In the genomic region with DNA sequence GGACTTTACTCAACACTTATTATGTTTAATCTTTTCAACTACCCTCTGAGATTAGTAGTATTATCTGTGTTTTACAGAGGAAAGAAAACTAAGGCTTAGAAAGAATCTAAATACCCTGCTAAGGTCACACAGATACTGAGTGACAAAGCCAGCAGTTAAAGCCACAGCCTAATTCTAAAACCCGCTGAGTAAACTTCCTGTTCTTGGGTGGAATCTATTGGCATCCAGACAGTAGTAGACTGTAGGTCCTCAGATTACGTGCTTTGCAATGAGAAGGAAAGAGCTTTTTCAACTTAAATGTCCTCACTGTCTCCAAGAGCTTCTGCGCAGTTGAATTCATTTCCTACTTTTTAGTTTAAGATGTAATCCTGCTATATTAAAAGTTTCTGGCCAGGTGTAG, we compare ENCODE assay signal across 21 cellular contexts.
A peak's percentile ranks its signal among the peaks of the same experiment; 100 is the strongest.
DNase-seq lines count a peak whose midpoint lies in the region; TF ChIP-seq lines count a peak whose summit lies in the region.
"Had no signal": no experiment of that assay in that cellular context is flagged by ENCODE, and none has a peak within 500 bp of the region (broad histone marks: within the 10 kb centered on the region; RNA-seq: fewer than 3 reads in every experiment).

No MANE protein-coding gene starts in this region.

- no peak overlapping the region for H2BK15ac ChIP-seq in mesendoderm (replicated peaks; ENCODE audit: low read depth)

- no peak overlapping the region for H4K8ac ChIP-seq in mesendoderm (ENCODE audit: low read depth, low read length)

- H4K5ac ChIP-seq in mesendoderm (ENCODE audit: low read length): no peak overlapping the region

- TF ChIP-seq CTCF in AG10803 (conservative IDR thresholded peaks at IDR 0.05; ENCODE audit: low read length): no peak
- no peak for TF ChIP-seq CTCF in astrocyte of the spinal cord (IDR thresholded peaks at IDR 0.05; ENCODE audit: low read depth, low read length)

- no peak overlapping the region for H3K9ac ChIP-seq in mesendoderm (ENCODE audit: low read length)

- DNase-seq in AG10803 (ENCODE audit: low read depth) (peak; percentile 55), Kasumi-1 (lab: John Stamatoyannopoulos, UW) (peak; percentile 66 to 68), astrocyte of the spinal cord (ENCODE audit: low read depth, low spot score) (peak; percentile 54), mesendoderm (peak; percentile 67), NCI-H1436 treated with DMSO at 0.1 percent for 48 hours (lab: John Stamatoyannopoulos, UW) (no peak), hippocampal formation (lab: John Stamatoyannopoulos, UW) (no peak)
- DNase-seq in activated effector memory CD4-positive, alpha-beta T cell treated with Interleukin-2 at 50 U/mL for 16 hours: no peak
- no peak for DNase-seq in T-helper 2 cell treated with Interferon-gamma antibody and Interleukin-4, amounts not matched to agents 5 μg/mL and 100 μg/mL, for 36 hours (ENCODE audit: low spot score)
- DNase-seq: ACHN; activated CD4-positive, alpha-beta T cell treated with anti-CD3 and anti-CD28 coated beads for 4 hours; adrenal gland; CD8-positive, alpha-beta T cell; DMS53; foreskin keratinocyte; NCI-H2029 treated with DMSO at 0.1 percent for 48 hours; NCI-H510A treated with DMSO at 0.1 percent for 48 hours; PC-3; stimulated activated CD4-positive, alpha-beta T cell treated with anti-CD3 and anti-CD28 coated beads, Interleukin-12 subunit alpha, Interleukin-12 subunit beta, amount 100 ng/mL, for 4 hours; T1000; tibial artery had no signal

- no peaks in the 10 kb centered on the region for H3K79me2 ChIP-seq in mesendoderm (ENCODE audit: control insufficient read depth, insufficient read depth, low read length)

- no peak overlapping the region for H3K4me2 ChIP-seq in mesendoderm (ENCODE audit: low read length)

- H3K18ac ChIP-seq in mesendoderm (ENCODE audit: low read length): peak overlapping the region; percentile 80

- H3K79me1 ChIP-seq in mesendoderm (ENCODE audit: low read length): no peaks in the 10 kb centered on the region

- peaks cover 3% of the 10 kb centered on the region for H3K4me1 ChIP-seq in mesendoderm (ENCODE audit: control insufficient read depth, low read depth, low read length)
- H3K4me1 ChIP-seq: adrenal gland, foreskin keratinocyte, tibial artery had no signal

- no peak overlapping the region for H3K4me3 ChIP-seq in AG10803 (ENCODE audit: low read length)
- H3K4me3 ChIP-seq in astrocyte of the spinal cord (ENCODE audit: low read depth, low read length): no peak overlapping the region
- H3K4me3 ChIP-seq in mesendoderm (ENCODE audit: low read length): no peak overlapping the region
- H3K4me3 ChIP-seq: adrenal gland, tibial artery had no signal

- H3K27ac ChIP-seq in mesendoderm (ENCODE audit: low read depth, low read length): no peak overlapping the region
- H3K27ac ChIP-seq: adrenal gland, foreskin keratinocyte, tibial artery had no signal

- no peak overlapping the region for H3K27ac Mint-ChIP-seq in T-helper 2 cell treated with Interferon-gamma antibody and Interleukin-4, amounts not matched to agents 5 μg/mL and 100 μg/mL, for 36 hours
- H3K27ac Mint-ChIP-seq: CD8-positive, alpha-beta T cell; IgD-negative memory B cell had no signal

- no peak overlapping the region for H3K56ac ChIP-seq in mesendoderm (ENCODE audit: low read length)

- no peaks in the 10 kb centered on the region for H3K4me1 Mint-ChIP-seq in T-helper 2 cell treated with Interferon-gamma antibody and Interleukin-4, amounts not matched to agents 5 μg/mL and 100 μg/mL, for 36 hours (ENCODE audit: low read depth)
- H3K4me1 Mint-ChIP-seq: IgD-negative memory B cell had no signal

- H3K36me3 ChIP-seq in mesendoderm (ENCODE audit: control insufficient read depth, insufficient read depth, low read length): no peaks in the 10 kb centered on the region
- H3K36me3 ChIP-seq: adrenal gland, tibial artery had no signal

- no peak overlapping the region for H2AK5ac ChIP-seq in mesendoderm (ENCODE audit: low read length)

- no peak overlapping the region for H2BK120ac ChIP-seq in mesendoderm (ENCODE audit: low read depth, low read length)

- no peak overlapping the region for H3K23ac ChIP-seq in mesendoderm (ENCODE audit: low read length)

- H3K36me3 Mint-ChIP-seq in T-helper 2 cell treated with Interferon-gamma antibody and Interleukin-4, amounts not matched to agents 5 μg/mL and 100 μg/mL, for 36 hours (ENCODE audit: low read depth): no peaks in the 10 kb centered on the region
- H3K36me3 Mint-ChIP-seq: CD8-positive, alpha-beta T cell; IgD-negative memory B cell had no signal

- H3K4me3 Mint-ChIP-seq in T-helper 2 cell treated with Interferon-gamma antibody and Interleukin-4, amounts not matched to agents 5 μg/mL and 100 μg/mL, for 36 hours: no peak overlapping the region
- H3K4me3 Mint-ChIP-seq: CD8-positive, alpha-beta T cell; IgD-negative memory B cell had no signal

- in situ Hi-C loops in astrocyte of the spinal cord (cut with HindIII; ENCODE audit: low sequenced_read_pairs): no loop called here

- H3K27me3 Mint-ChIP-seq in T-helper 2 cell treated with Interferon-gamma antibody and Interleukin-4, amounts not matched to agents 5 μg/mL and 100 μg/mL, for 36 hours (ENCODE audit: low read depth): no peaks in the 10 kb centered on the region
- H3K27me3 Mint-ChIP-seq: IgD-negative memory B cell had no signal

- H2BK5ac ChIP-seq in mesendoderm (ENCODE audit: low read length): no peak overlapping the region

- H3K27me3 ChIP-seq in mesendoderm (ENCODE audit: insufficient read depth, low read length, poor library complexity): no peaks in the 10 kb centered on the region
- H3K27me3 ChIP-seq: adrenal gland, foreskin keratinocyte, tibial artery had no signal

- H3K4ac ChIP-seq in mesendoderm (ENCODE audit: low read depth, low read length): no peak overlapping the region

- no CpG with 5 or more reads among the region's 3 CpGs for WGBS in mesendoderm (ENCODE audit: extremely low coverage, insufficient coverage, low lambda C conversion rate)

- no peaks in the 10 kb centered on the region for H3K9me3 Mint-ChIP-seq in T-helper 2 cell treated with Interferon-gamma antibody and Interleukin-4, amounts not matched to agents 5 μg/mL and 100 μg/mL, for 36 hours
- H3K9me3 Mint-ChIP-seq: CD8-positive, alpha-beta T cell had no signal

Comparison
In these comparisons a context has a peak if more than half of its experiments do, and no peak if none do; other contexts are left out.
1. DNase-seq: peak in AG10803 (single experiment), Kasumi-1 (2 of 2), astrocyte of the spinal cord (single experiment) and mesendoderm (single experiment); none in NCI-H1436 treated with DMSO at 0.1 percent for 48 hours (single experiment), activated effector memory CD4-positive, alpha-beta T cell treated with Interleukin-2 at 50 U/mL for 16 hours (single experiment), hippocampal formation (0 of 2) and T-helper 2 cell treated with Interferon-gamma antibody and Interleukin-4, amounts not matched to agents 5 μg/mL and 100 μg/mL, for 36 hours (single experiment).